33 cellular contexts compared by ENCODE assay signal in the genomic region with DNA sequence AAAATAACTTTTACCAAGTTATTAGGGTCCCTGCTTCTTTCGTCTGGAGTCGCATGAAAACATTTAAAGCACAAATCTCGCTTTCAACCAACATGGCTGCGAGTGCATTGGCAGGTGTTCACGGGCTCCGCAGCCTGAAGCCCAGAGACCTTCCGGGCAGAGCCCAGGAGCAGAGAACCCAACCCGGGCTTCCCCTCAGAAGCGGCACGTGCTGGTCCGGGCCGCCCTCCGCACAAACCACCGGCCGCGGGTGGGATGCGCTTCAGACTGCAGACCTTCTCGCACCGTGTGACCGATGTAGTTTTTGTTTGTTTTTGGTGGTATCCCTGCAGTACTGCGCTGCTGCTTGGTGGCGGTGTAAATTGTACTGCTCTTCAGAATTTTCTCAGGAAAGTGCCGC.
"Had no signal": no experiment of that assay in that cellular context is flagged by ENCODE, and none has a peak within 500 bp of the region (broad histone marks: within the 10 kb centered on the region; RNA-seq: fewer than 3 reads in every experiment).

No MANE protein-coding gene starts in this region.

- H3K36me3 ChIP-seq: SJCRH30 had no signal

- H3K27ac ChIP-seq: PC-9, RWPE1, SJCRH30, SK-N-MC had no signal

- H3K9me3 ChIP-seq: SJCRH30 had no signal

- H3K4me1 ChIP-seq: SJCRH30 had no signal

- H3K27me3 ChIP-seq: SJCRH30 had no signal

- ATAC-seq: K562, Panc1, SK-N-SH treated with all-trans-retinoic acid at 6 μM for 48 hours had no signal

- H2AFZ ChIP-seq: PC-9 had no signal

- H3K4me2 ChIP-seq: PC-9 had no signal

- DNase-seq: Kasumi-1, KG1, MM.1S, MV-4-11, NCI-H1092, NCI-H1105, NCI-H1417 treated with DMSO at 0.1 percent for 48 hours, NCI-H1436 treated with DMSO at 0.1 percent for 48 hours, NCI-H1694, NCI-H187, NCI-H1930, NCI-H2029 treated with DMSO at 0.1 percent for 48 hours, NCI-H2081 treated with DMSO at 0.1 percent for 48 hours, NCI-H2107, NCI-H2171, NCI-H226, NCI-H446 treated with DMSO at 0.1 percent for 48 hours, NCI-H510A, NCI-H524, NCI-H526, NCI-H69, NCI-H748 treated with DMSO at 0.1 percent for 48 hours, NCI-H82, PC-9, SHP77, SIG-M5, SJCRH30 had no signal

- H3K4me3 ChIP-seq: K562, PC-9, SJCRH30, SK-N-MC had no signal

- FAIRE-seq: K562, RCC 7860 had no signal
